28 cellular contexts compared by ENCODE assay signal in the genomic region with DNA sequence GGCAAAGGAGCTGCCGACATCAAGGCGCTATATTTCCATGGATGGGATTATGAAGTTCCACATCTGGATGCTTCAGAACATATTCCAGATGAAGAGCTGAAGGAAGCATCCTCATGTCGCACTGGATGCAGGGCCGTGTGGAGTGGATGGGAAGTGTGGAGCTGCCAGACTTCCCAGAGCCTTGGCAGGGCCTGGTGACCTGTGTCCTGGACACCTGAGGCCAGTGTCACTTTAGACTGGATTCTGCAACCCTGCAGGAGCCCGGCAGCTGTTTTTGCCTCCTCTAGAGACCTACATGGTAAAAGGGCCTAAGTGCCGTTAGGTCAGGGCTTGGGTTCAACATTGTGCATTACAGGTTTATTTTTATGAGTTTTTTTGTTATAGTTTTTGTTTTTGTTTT. TPM values are rescaled to one million over a fixed set of nuclear protein-coding genes. Genes with fewer than 3 reads are reported as not detected.
"Had no signal": no experiment of that assay in that cellular context is flagged by ENCODE, and none has a peak within 500 bp of the region (broad histone marks: within the 10 kb centered on the region; RNA-seq: fewer than 3 reads in every experiment).

No MANE protein-coding gene starts in this region.

- H2AFZ ChIP-seq: neural progenitor cell had no signal

- H3K9ac ChIP-seq: neural progenitor cell had no signal

- H3K36me3 ChIP-seq: left lung, lower lobe of right lung, neural progenitor cell, neutrophil, ovary, right atrium auricular region, stomach, thyroid gland, upper lobe of right lung had no signal

- H3K27me3 ChIP-seq: neural progenitor cell, ovary, right atrium auricular region, testis, thyroid gland, upper lobe of right lung had no signal

- H3K27ac ChIP-seq: left lung, lower lobe of right lung, neural progenitor cell, neutrophil, ovary, right atrium auricular region, skin epidermis, stomach, testis, thyroid gland, upper lobe of right lung had no signal

- H3K4me2 ChIP-seq: neural progenitor cell had no signal

- H3K9me3 ChIP-seq: left lung, lower lobe of right lung, neutrophil, ovary, right atrium auricular region, stomach, testis, thyroid gland, upper lobe of right lung had no signal

- H3K4me3 ChIP-seq: left lung, lower lobe of right lung, neural progenitor cell, ovary, right atrium auricular region, skin epidermis, stomach, testis, thyroid gland, upper lobe of right lung had no signal

- FAIRE-seq: keratinocyte had no signal

- H3K4me1 ChIP-seq: left lung, lower lobe of right lung, neural progenitor cell, right atrium auricular region, stomach, testis, thyroid gland, upper lobe of right lung had no signal

- DNase-seq: hippocampal formation; kidney glomerular epithelial cell; left cardiac atrium; left lung; lower lobe of right lung; mammary epithelial cell; mesenchymal stem cell; natural killer cell; nephron progenitor cell; occipital lobe; ovary; stimulated activated CD4-positive, alpha-beta T cell treated with anti-CD3 and anti-CD28 coated beads, Interleukin-12 subunit alpha, Interleukin-12 subunit beta, amount 100 ng/mL, for 4 hours; stimulated activated CD4-positive, alpha-beta T cell treated with anti-CD3 and anti-CD28 coated beads, Interleukin-15, amount 100 ng/mL, for 24 hours; stimulated activated CD4-positive, alpha-beta T cell treated with anti-CD3 and anti-CD28 coated beads, Interleukin-2, amount 100 ng/mL, for 24 hours; stimulated activated CD4-positive, alpha-beta T cell treated with anti-CD3 and anti-CD28 coated beads, Interleukin-4, amount 100 ng/mL, for 1 hour; stimulated activated naive B cell treated with anti-CD40 and anti-IgM and Interleukin-4, amounts not matched to agents 10 μg/mL and 1 μg/mL and 100 μg/mL, for 72 hours; stimulated activated naive CD8-positive, alpha-beta T cell treated with anti-CD3 and anti-CD28 coated beads, Interleukin-15, Interleukin-2, amounts not matched to agents 100 U/mL and 50 U/mL, for 24 hours; stomach; testis; thyroid gland; trophoblast cell; upper lobe of right lung had no signal

- ATAC-seq: left cardiac atrium; lower lobe of right lung; stimulated activated naive B cell treated with anti-CD40 and anti-IgM and Interleukin-4, amounts not matched to agents 10 μg/mL and 1 μg/mL and 100 μg/mL, for 72 hours; stimulated activated naive CD8-positive, alpha-beta T cell treated with anti-CD3 and anti-CD28 coated beads, Interleukin-15, Interleukin-2, amounts not matched to agents 100 U/mL and 50 U/mL, for 24 hours; upper lobe of right lung had no signal

RNA-seq across cellular contexts. Expression of a gene that starts 53.2 kb away (rescaled TPM):
- total RNA-seq: lower lobe of right lung, right atrium auricular region, stomach, thyroid gland had no signal
- polyA plus RNA-seq: liver had no signal
